Comparison of ENCODE assay signal across 16 cellular contexts in genomic region chr6:33962673-33963072, GRCh38.
DNase-seq lines count a peak whose midpoint lies in the region; ATAC-seq and TF ChIP-seq lines count a peak whose summit lies in the region.
"Had no signal": no experiment of that assay in that cellular context is flagged by ENCODE, and none has a peak within 500 bp of the region (broad histone marks: within the 10 kb centered on the region; RNA-seq: fewer than 3 reads in every experiment).

No MANE protein-coding gene starts in this region.

- H3K4me1 ChIP-seq in H9 (ENCODE audit: insufficient read depth, low read length), result no peaks in the 10 kb centered on the region; the same call in none of the 2 replicates
- H3K4me1 ChIP-seq: A549 had no signal

- no peak overlapping the region for H3K27ac ChIP-seq in H9 (ENCODE audit: insufficient read length, low read depth, low read length)
- H3K27ac ChIP-seq: A549; BLaER1 treated with 17β-estradiol and CSF1 and Interleukin-3, amounts not matched to agents 10 nM and 100 nM had no signal

- no peak overlapping the region for H3K18ac ChIP-seq in H9 (ENCODE audit: insufficient read length, low read depth, low read length)

- H2BK15ac ChIP-seq in H9 (ENCODE audit: low read depth, low read length), result no peak overlapping the region

- no peak overlapping the region for H3K9ac ChIP-seq in H9 (ENCODE audit: extremely low read depth, insufficient read length, low read length)
- H3K9ac ChIP-seq: BLaER1 treated with 17β-estradiol and CSF1 and Interleukin-3, amounts not matched to agents 10 nM and 100 nM had no signal

- no peak for ATAC-seq in HG02852 (IDR thresholded peaks at IDR 0.05; ENCODE audit: unreplicated experiment)
- ATAC-seq: A549, GM12878 had no signal

- peaks cover 0 to 3% of the 10 kb centered on the region in 2 experiments; a peak in 1 of 5 replicates for H3K9me3 Mint-ChIP-seq in H9

- no peak overlapping the region for H2AK5ac ChIP-seq in H9 (ENCODE audit: insufficient read length, low read length)

- no peaks in the 10 kb centered on the region for H3K36me3 Mint-ChIP-seq in H9 (ENCODE audit: insufficient read depth in 1 of 3, low read depth in 3 of 3)

- no peak overlapping the region for H3K4me3 Mint-ChIP-seq in H9

- H4K91ac ChIP-seq in H9 (ENCODE audit: insufficient read length, low read depth, low read length), result no peak overlapping the region

- DNase-seq in activated effector memory CD4-positive, alpha-beta T cell treated with anti-CD3 and anti-CD28 coated beads, Interleukin-2, amount 50 U/mL, for 16 hours, result peak; percentile 34
- DNase-seq in activated effector memory CD4-positive, alpha-beta T cell treated with Interleukin-2 at 50 U/mL for 16 hours, result no peak
- peak; percentile 3 for DNase-seq in H9
- peak; percentile 4 for DNase-seq in dedifferentiated amniotic fluid mesenchymal stem cell (ENCODE audit: extremely low spot score)
- peak; percentile 43 for DNase-seq in posterior vena cava (ENCODE audit: low spot score)
- no peak for DNase-seq in C1 segment of cervical spinal cord (lab: John Stamatoyannopoulos, UW)
- no peak for DNase-seq in UCSD-AML1 (lab: John Stamatoyannopoulos, UW; ENCODE audit: unreplicated experiment)
- DNase-seq: Kasumi-1, NCI-H1105, NCI-H1694, NCI-H2227 treated with DMSO at 0.1 percent for 48 hours had no signal

- no peak overlapping the region for H3K4ac ChIP-seq in H9 (ENCODE audit: low read depth, low read length)

- no peak overlapping the region for H2BK20ac ChIP-seq in H9 (ENCODE audit: low read depth, low read length, poor library complexity, severe bottlenecking)

- H3K27ac Mint-ChIP-seq in H9, result peak overlapping the region in 1 of 3 experiments; percentile 83; a peak in 1 of 7 replicates
- H3K27ac Mint-ChIP-seq: IgD-negative memory B cell had no signal

- H3K4me1 Mint-ChIP-seq in H9, result peaks cover 13 to 16% of the 10 kb centered on the region in 2 experiments

- H2BK5ac ChIP-seq in H9 (ENCODE audit: insufficient read length, low read length), result no peak overlapping the region

- no peak overlapping the region for H3K23ac ChIP-seq in H9 (ENCODE audit: insufficient read length, low read depth, low read length)

- intact Hi-C loops in posterior vena cava (cut with DNase I), result loop anchor here in 1 of 2 donors (10.0 kb wide), 1 partner anchor 158 kb away; the partner anchor contains the start of gene MLN

- H3K56ac ChIP-seq in H9 (ENCODE audit: insufficient read length, low read depth, low read length), result no peak overlapping the region

- no peaks in the 10 kb centered on the region for H4K20me1 ChIP-seq in H9 (ENCODE audit: control insufficient read depth, insufficient read depth, insufficient read length)

- H2AFZ ChIP-seq in H9 (ENCODE audit: low read length), result no peak overlapping the region

- H4K8ac ChIP-seq in H9 (replicated peaks; ENCODE audit: insufficient read length, low read depth, low read length), result no peak overlapping the region

- H3K27me3 Mint-ChIP-seq in H9 (ENCODE audit: low read depth), result peaks cover 9% of the 10 kb centered on the region

- no peaks in the 10 kb centered on the region for H3K79me1 ChIP-seq in H9 (ENCODE audit: insufficient read depth, low read depth, low read length, poor library complexity, severe bottlenecking)

- H3T11ph ChIP-seq in H9 (ENCODE audit: low read length), result no peak overlapping the region

- no peak overlapping the region for H2BK120ac ChIP-seq in H9 (ENCODE audit: low read depth, low read length, poor library complexity, severe bottlenecking)

- H3K14ac ChIP-seq in H9 (ENCODE audit: insufficient read depth, low read length), result no peak overlapping the region

- H3K4me2 ChIP-seq in H9 (ENCODE audit: insufficient read depth, insufficient read length, low read length), result no peak overlapping the region
- H3K4me2 ChIP-seq: A549; BLaER1 treated with 17β-estradiol and CSF1 and Interleukin-3, amounts not matched to agents 10 nM and 100 nM had no signal

- H2BK12ac ChIP-seq in H9 (ENCODE audit: insufficient read length, low read depth, low read length), result no peak overlapping the region

- WGBS in H9 (ENCODE audit: extremely low coverage, insufficient read length, low lambda C conversion rate), result no CpG with 5 or more reads among the region's 8 CpGs

- no peaks in the 10 kb centered on the region for H3K9me3 ChIP-seq in H9 (ENCODE audit: control insufficient read depth, low read depth, low read length)
- H3K9me3 ChIP-seq: A549 had no signal

- no peaks in the 10 kb centered on the region for H3K23me2 ChIP-seq in H9 (ENCODE audit: insufficient read length, low read depth, low read length, poor library complexity, severe bottlenecking)

- no peaks in the 10 kb centered on the region for H3K79me2 ChIP-seq in H9 (ENCODE audit: insufficient read depth, low read length)

- no peak overlapping the region for H4K5ac ChIP-seq in H9 (ENCODE audit: insufficient read length, low read depth, low read length)

- no peak for TF ChIP-seq CTCF in H9 (conservative IDR thresholded peaks at IDR 0.05)

- H3K27me3 ChIP-seq in H9 (ENCODE audit: insufficient read depth, low read length), result no peaks in the 10 kb centered on the region
- H3K27me3 ChIP-seq: BLaER1 treated with 17β-estradiol and CSF1 and Interleukin-3, amounts not matched to agents 10 nM and 100 nM had no signal

Comparison
In these comparisons a context has a peak if more than half of its experiments do, and no peak if none do; other contexts are left out.
1. DNase-seq: peak in activated effector memory CD4-positive, alpha-beta T cell treated with anti-CD3 and anti-CD28 coated beads, Interleukin-2, amount 50 U/mL, for 16 hours (single experiment), H9 (single experiment), dedifferentiated amniotic fluid mesenchymal stem cell (single experiment) and posterior vena cava (single experiment); none in activated effector memory CD4-positive, alpha-beta T cell treated with Interleukin-2 at 50 U/mL for 16 hours (single experiment), C1 segment of cervical spinal cord (0 of 14) and UCSD-AML1 (single experiment).